In genomic region chr7:76485822-76486601, GRCh38 we compare ENCODE assay signal across 10 cellular contexts. TPM values are rescaled to one million over a fixed set of nuclear protein-coding genes. Genes with fewer than 3 reads are reported as not detected.
DNase-seq lines count a peak whose midpoint lies in the region; ATAC-seq and TF ChIP-seq lines count a peak whose summit lies in the region.
"Not testable (repeated sequence)": the region's sequence is repeated elsewhere in the genome, so short reads cannot be mapped to it uniquely, and the experiment has no call there.
"Had no signal": no experiment of that assay in that cellular context is flagged by ENCODE, and none has a peak within 500 bp of the region (broad histone marks: within the 10 kb centered on the region; RNA-seq: fewer than 3 reads in every experiment).

No MANE protein-coding gene starts in this region.

- H3K27ac ChIP-seq in KOPT-K1 (ENCODE audit: low read depth, low read length, poor library complexity, severe bottlenecking) = peak overlapping the region; percentile 64
- not testable (repeated sequence) for H3K27ac ChIP-seq in upper lobe of right lung

- not testable (repeated sequence) for H3K4me3 ChIP-seq in upper lobe of right lung

- H3K9me3 ChIP-seq in KOPT-K1 (ENCODE audit: insufficient read depth, low read length, poor library complexity, severe bottlenecking); upper lobe of right lung: not testable (repeated sequence)

- not testable (repeated sequence) for H3K4me1 ChIP-seq in upper lobe of right lung

- H3K4me1 Mint-ChIP-seq in activated T-cell treated with anti-CD3 and anti-CD28 coated beads, Interleukin-2, amount 50 U/mL, for 4 hours (ENCODE audit: low read depth) = not testable (repeated sequence)

- H3K36me3 ChIP-seq in KOPT-K1 (ENCODE audit: insufficient read depth, low read length) (peaks cover 13% of the 10 kb centered on the region; the same call in 1 of the 2 replicates), upper lobe of right lung (peaks cover 11% of the 10 kb centered on the region)

- not testable (repeated sequence) for H3K4me3 Mint-ChIP-seq in activated T-cell treated with anti-CD3 and anti-CD28 coated beads, Interleukin-2, amount 50 U/mL, for 4 hours

- intact Hi-C loops in left ventricle myocardium superior (cut with micrococcal nuclease); upper lobe of right lung (cut with DNase I): not testable (repeated sequence)

- not testable (repeated sequence) for H3K27me3 Mint-ChIP-seq in activated T-cell treated with anti-CD3 and anti-CD28 coated beads, Interleukin-2, amount 50 U/mL, for 4 hours (ENCODE audit: low read depth)

- ATAC-seq in GM18867 (IDR thresholded peaks at IDR 0.05; ENCODE audit: unreplicated experiment) = peak; percentile 12
- peak; percentile 8 for ATAC-seq in GM21367 (IDR thresholded peaks at IDR 0.05; ENCODE audit: unreplicated experiment)
- ATAC-seq in HG02610 (IDR thresholded peaks at IDR 0.05; ENCODE audit: unreplicated experiment) = peak; percentile 9
- peak; percentile 6 for ATAC-seq in HG03103 (IDR thresholded peaks at IDR 0.05; ENCODE audit: low read depth, unreplicated experiment)
- ATAC-seq in activated T-cell treated with anti-CD3 and anti-CD28 coated beads, Interleukin-2, amount 50 U/mL, for 4 hours = peak; percentile 27 to 38
- ATAC-seq in left ventricle myocardium superior = peak; percentile 82
- peak; percentile 3 for ATAC-seq in upper lobe of right lung

- not testable (repeated sequence) for H3K9me3 Mint-ChIP-seq in activated T-cell treated with anti-CD3 and anti-CD28 coated beads, Interleukin-2, amount 50 U/mL, for 4 hours

- not testable (repeated sequence) for TF ChIP-seq CTCF in upper lobe of right lung (IDR thresholded peaks at IDR 0.05)

- DNase-seq in activated T-cell treated with anti-CD3 and anti-CD28 coated beads, Interleukin-2, amount 50 U/mL, for 4 hours; left ventricle myocardium superior; upper lobe of right lung: not testable (repeated sequence)

- H3K36me3 Mint-ChIP-seq in activated T-cell treated with anti-CD3 and anti-CD28 coated beads, Interleukin-2, amount 50 U/mL, for 4 hours (ENCODE audit: insufficient read depth) = not testable (repeated sequence)

- H3K27me3 ChIP-seq in upper lobe of right lung = not testable (repeated sequence)

RNA-seq across cellular contexts. Expression of gene UPK3B, which starts 24.3 kb away (rescaled TPM):
- total RNA-seq in activated T-cell treated with anti-CD3 and anti-CD28 coated beads, Interleukin-2, amount 50 U/mL, for 4 hours = 1 to 10 TPM in 1 of 3 donors, under 1 TPM in 2; 0.37 to 1.0 (median 0.40) TPM
- total RNA-seq in left ventricle myocardium superior (2.2 TPM), upper lobe of right lung (25.2 TPM)
- total RNA-seq: IMR-90 had no signal

RNA-seq across cellular contexts. Expression of gene DTX2, which starts 24.5 kb away (rescaled TPM):
- 10 to 100 TPM; 17.7 to 25.7 (median 21.7) TPM for total RNA-seq in activated T-cell treated with anti-CD3 and anti-CD28 coated beads, Interleukin-2, amount 50 U/mL, for 4 hours
- 9.3 TPM for total RNA-seq in left ventricle myocardium superior
- total RNA-seq in upper lobe of right lung = 25.6 TPM

RNA-seq across cellular contexts. Expression of gene SPDYE16, which starts 57.1 kb away (rescaled TPM):
- total RNA-seq in activated T-cell treated with anti-CD3 and anti-CD28 coated beads, Interleukin-2, amount 50 U/mL, for 4 hours = under 1 TPM in 1 of 3 donors, not detected in 2; 0.24 TPM
- total RNA-seq in left ventricle myocardium superior (not detected), upper lobe of right lung (0.90 TPM)
- total RNA-seq: IMR-90, mesenteric fat pad had no signal

Comparison
In these comparisons a context has a peak if more than half of its experiments do, and no peak if none do; other contexts are left out.
1. ATAC-seq: peak in every context shown above with its lines; median percentile 82 in left ventricle myocardium superior; 32 in activated T-cell treated with anti-CD3 and anti-CD28 coated beads, Interleukin-2, amount 50 U/mL, for 4 hours; 12 in GM18867; 9 in HG02610; 8 in GM21367; 6 in HG03103; 3 in upper lobe of right lung.